1 cellular context compared by ENCODE assay signal in the genomic region with DNA sequence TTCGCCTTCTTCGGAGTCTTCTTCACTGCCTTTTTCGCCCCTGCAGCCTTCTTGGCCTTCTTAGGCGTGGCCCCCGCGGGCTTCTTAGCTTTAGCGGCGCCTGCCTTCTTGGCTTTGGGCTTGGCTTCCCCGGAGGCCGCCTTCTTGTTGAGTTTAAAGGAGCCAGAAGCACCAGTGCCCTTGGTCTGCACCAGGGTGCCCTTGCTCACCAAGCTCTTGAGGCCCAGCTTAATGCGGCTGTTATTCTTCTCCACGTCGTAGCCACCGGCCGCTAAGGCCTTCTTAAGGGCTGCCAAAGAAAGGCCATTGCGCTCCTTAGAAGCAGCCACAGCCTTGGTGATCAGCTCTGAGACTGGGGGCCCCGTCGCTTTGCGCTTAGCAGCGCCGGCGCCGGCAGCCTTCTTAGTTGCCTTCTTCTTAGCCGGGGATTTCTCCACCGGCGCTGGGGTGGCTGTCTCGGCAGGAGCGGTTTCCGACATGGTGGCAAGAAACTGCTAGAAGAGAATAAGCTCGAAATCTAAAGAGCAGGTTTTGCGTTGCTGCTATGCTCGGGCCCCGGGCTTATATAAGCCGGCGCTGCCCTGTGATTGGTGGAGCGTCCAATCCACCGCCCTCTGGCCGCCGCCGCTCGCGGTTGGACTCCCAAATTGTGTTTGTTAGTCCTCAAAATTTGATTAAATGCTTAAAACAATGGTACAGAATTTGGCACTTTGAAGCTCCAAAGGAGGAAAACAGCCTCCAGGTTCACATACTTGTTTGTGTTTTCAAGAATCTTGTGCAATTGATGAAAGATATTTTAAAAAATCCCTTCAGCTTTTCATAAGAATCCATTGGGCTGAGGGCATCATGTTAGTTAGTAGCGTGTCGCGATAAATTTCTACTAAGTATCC.
TF ChIP-seq lines count a peak whose summit lies in the region.

No MANE protein-coding gene starts in this region.

TF ChIP-seq in HepG2, 621 proteins besides CTCF, POLR2A, EP300 and RAD21 (continued from another document and continues in another):
- TF ChIP-seq TEF (CRISPR knock-in tag; IDR thresholded peaks at IDR 0.05) (peak; percentile 89; the same call in 1 of the 2 replicates), HDAC2 (CRISPR knock-in tag; IDR thresholded peaks at IDR 0.05) (no peak), ZNF430 (CRISPR knock-in tag; IDR thresholded peaks at IDR 0.05) (no peak), ZNF607 (CRISPR knock-in tag; IDR thresholded peaks at IDR 0.05; ENCODE audit: borderline replicate concordance) (0 out of 2 replicates have a peak, but pooled peaks have one; percentile 19), TARDBP (CRISPR knock-in tag; IDR thresholded peaks at IDR 0.05) (0 out of 2 replicates have a peak, but pooled peaks have one; percentile 27), ZNF564 (CRISPR knock-in tag; IDR thresholded peaks at IDR 0.05) (no peak), ZNF180 (CRISPR knock-in tag; IDR thresholded peaks at IDR 0.05; ENCODE audit: borderline replicate concordance, low read depth) (0 out of 2 replicates have a peak, but pooled peaks have one; percentile 25), ZNF329 (CRISPR knock-in tag; IDR thresholded peaks at IDR 0.05; ENCODE audit: low read depth) (no peak), TAF1 (CRISPR knock-in tag; IDR thresholded peaks at IDR 0.05) (peak; percentile 44; the same call in 1 of the 2 replicates), KMT2A (CRISPR knock-in tag; IDR thresholded peaks at IDR 0.05) (0 out of 2 replicates have a peak, but pooled peaks have one; percentile 57), ZNF563 (CRISPR knock-in tag; IDR thresholded peaks at IDR 0.05) (0 out of 2 replicates have a peak, but pooled peaks have one; percentile 59), MEIS2 (CRISPR knock-in tag; IDR thresholded peaks at IDR 0.05) (0 out of 2 replicates have a peak, but pooled peaks have one; percentile 47), ZNF382 (CRISPR knock-in tag; IDR thresholded peaks at IDR 0.05; ENCODE audit: borderline replicate concordance) (no peak), RBFOX2 (IDR thresholded peaks at IDR 0.05; ENCODE audit: low read depth, low read length) (peak; percentile 74), POGZ (CRISPR knock-in tag; IDR thresholded peaks at IDR 0.05) (no peak), RORA (CRISPR knock-in tag; IDR thresholded peaks at IDR 0.05) (0 out of 2 replicates have a peak, but pooled peaks have one; percentile 45), MAX (IDR thresholded peaks at IDR 0.05) (0 out of 2 replicates have a peak, but pooled peaks have one; percentile 34), REPIN1 (CRISPR knock-in tag; IDR thresholded peaks at IDR 0.05; ENCODE audit: borderline replicate concordance, low read depth) (0 out of 2 replicates have a peak, but pooled peaks have one; percentile 22), PHF21A (CRISPR knock-in tag; IDR thresholded peaks at IDR 0.05) (peak; percentile 53; the same call in 1 of the 2 replicates), EEA1 (CRISPR knock-in tag; IDR thresholded peaks at IDR 0.05; ENCODE audit: borderline replicate concordance) (peak; percentile 52; the same call in 1 of the 2 replicates)
- TF ChIP-seq, protein P1, sequence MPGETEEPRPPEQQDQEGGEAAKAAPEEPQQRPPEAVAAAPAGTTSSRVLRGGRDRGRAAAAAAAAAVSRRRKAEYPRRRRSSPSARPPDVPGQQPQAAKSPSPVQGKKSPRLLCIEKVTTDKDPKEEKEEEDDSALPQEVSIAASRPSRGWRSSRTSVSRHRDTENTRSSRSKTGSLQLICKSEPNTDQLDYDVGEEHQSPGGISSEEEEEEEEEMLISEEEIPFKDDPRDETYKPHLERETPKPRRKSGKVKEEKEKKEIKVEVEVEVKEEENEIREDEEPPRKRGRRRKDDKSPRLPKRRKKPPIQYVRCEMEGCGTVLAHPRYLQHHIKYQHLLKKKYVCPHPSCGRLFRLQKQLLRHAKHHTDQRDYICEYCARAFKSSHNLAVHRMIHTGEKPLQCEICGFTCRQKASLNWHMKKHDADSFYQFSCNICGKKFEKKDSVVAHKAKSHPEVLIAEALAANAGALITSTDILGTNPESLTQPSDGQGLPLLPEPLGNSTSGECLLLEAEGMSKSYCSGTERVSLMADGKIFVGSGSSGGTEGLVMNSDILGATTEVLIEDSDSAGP (CRISPR knock-in tag; IDR thresholded peaks at IDR 0.05; ENCODE audit: borderline replicate concordance): peak; percentile 54; the same call in 1 of the 2 replicates
- TF ChIP-seq, protein P2, sequence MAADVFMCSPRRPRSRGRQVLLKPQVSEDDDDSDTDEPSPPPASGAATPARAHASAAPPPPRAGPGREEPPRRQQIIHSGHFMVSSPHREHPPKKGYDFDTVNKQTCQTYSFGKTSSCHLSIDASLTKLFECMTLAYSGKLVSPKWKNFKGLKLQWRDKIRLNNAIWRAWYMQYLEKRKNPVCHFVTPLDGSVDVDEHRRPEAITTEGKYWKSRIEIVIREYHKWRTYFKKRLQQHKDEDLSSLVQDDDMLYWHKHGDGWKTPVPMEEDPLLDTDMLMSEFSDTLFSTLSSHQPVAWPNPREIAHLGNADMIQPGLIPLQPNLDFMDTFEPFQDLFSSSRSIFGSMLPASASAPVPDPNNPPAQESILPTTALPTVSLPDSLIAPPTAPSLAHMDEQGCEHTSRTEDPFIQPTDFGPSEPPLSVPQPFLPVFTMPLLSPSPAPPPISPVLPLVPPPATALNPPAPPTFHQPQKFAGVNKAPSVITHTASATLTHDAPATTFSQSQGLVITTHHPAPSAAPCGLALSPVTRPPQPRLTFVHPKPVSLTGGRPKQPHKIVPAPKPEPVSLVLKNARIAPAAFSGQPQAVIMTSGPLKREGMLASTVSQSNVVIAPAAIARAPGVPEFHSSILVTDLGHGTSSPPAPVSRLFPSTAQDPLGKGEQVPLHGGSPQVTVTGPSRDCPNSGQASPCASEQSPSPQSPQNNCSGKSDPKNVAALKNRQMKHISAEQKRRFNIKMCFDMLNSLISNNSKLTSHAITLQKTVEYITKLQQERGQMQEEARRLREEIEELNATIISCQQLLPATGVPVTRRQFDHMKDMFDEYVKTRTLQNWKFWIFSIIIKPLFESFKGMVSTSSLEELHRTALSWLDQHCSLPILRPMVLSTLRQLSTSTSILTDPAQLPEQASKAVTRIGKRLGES (CRISPR knock-in tag; IDR thresholded peaks at IDR 0.05; ENCODE audit: borderline replicate concordance): 0 out of 2 replicates have a peak, but pooled peaks have one; percentile 40
- TF ChIP-seq, protein P3, sequence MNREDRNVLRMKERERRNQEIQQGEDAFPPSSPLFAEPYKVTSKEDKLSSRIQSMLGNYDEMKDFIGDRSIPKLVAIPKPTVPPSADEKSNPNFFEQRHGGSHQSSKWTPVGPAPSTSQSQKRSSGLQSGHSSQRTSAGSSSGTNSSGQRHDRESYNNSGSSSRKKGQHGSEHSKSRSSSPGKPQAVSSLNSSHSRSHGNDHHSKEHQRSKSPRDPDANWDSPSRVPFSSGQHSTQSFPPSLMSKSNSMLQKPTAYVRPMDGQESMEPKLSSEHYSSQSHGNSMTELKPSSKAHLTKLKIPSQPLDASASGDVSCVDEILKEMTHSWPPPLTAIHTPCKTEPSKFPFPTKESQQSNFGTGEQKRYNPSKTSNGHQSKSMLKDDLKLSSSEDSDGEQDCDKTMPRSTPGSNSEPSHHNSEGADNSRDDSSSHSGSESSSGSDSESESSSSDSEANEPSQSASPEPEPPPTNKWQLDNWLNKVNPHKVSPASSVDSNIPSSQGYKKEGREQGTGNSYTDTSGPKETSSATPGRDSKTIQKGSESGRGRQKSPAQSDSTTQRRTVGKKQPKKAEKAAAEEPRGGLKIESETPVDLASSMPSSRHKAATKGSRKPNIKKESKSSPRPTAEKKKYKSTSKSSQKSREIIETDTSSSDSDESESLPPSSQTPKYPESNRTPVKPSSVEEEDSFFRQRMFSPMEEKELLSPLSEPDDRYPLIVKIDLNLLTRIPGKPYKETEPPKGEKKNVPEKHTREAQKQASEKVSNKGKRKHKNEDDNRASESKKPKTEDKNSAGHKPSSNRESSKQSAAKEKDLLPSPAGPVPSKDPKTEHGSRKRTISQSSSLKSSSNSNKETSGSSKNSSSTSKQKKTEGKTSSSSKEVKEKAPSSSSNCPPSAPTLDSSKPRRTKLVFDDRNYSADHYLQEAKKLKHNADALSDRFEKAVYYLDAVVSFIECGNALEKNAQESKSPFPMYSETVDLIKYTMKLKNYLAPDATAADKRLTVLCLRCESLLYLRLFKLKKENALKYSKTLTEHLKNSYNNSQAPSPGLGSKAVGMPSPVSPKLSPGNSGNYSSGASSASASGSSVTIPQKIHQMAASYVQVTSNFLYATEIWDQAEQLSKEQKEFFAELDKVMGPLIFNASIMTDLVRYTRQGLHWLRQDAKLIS (CRISPR knock-in tag; IDR thresholded peaks at IDR 0.05): peak; percentile 89; the same call in 1 of the 2 replicates
- TF ChIP-seq, protein P4, sequence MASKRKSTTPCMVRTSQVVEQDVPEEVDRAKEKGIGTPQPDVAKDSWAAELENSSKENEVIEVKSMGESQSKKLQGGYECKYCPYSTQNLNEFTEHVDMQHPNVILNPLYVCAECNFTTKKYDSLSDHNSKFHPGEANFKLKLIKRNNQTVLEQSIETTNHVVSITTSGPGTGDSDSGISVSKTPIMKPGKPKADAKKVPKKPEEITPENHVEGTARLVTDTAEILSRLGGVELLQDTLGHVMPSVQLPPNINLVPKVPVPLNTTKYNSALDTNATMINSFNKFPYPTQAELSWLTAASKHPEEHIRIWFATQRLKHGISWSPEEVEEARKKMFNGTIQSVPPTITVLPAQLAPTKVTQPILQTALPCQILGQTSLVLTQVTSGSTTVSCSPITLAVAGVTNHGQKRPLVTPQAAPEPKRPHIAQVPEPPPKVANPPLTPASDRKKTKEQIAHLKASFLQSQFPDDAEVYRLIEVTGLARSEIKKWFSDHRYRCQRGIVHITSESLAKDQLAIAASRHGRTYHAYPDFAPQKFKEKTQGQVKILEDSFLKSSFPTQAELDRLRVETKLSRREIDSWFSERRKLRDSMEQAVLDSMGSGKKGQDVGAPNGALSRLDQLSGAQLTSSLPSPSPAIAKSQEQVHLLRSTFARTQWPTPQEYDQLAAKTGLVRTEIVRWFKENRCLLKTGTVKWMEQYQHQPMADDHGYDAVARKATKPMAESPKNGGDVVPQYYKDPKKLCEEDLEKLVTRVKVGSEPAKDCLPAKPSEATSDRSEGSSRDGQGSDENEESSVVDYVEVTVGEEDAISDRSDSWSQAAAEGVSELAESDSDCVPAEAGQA (IDR thresholded peaks at IDR 0.05; ENCODE audit: low read depth): peak; percentile 49; the same call in 1 of the 2 replicates
- TF ChIP-seq, protein P4 (CRISPR knock-in tag; IDR thresholded peaks at IDR 0.05; ENCODE audit: borderline replicate concordance): peak; percentile 33; the same call in 1 of the 2 replicates
- TF ChIP-seq, protein P5, sequence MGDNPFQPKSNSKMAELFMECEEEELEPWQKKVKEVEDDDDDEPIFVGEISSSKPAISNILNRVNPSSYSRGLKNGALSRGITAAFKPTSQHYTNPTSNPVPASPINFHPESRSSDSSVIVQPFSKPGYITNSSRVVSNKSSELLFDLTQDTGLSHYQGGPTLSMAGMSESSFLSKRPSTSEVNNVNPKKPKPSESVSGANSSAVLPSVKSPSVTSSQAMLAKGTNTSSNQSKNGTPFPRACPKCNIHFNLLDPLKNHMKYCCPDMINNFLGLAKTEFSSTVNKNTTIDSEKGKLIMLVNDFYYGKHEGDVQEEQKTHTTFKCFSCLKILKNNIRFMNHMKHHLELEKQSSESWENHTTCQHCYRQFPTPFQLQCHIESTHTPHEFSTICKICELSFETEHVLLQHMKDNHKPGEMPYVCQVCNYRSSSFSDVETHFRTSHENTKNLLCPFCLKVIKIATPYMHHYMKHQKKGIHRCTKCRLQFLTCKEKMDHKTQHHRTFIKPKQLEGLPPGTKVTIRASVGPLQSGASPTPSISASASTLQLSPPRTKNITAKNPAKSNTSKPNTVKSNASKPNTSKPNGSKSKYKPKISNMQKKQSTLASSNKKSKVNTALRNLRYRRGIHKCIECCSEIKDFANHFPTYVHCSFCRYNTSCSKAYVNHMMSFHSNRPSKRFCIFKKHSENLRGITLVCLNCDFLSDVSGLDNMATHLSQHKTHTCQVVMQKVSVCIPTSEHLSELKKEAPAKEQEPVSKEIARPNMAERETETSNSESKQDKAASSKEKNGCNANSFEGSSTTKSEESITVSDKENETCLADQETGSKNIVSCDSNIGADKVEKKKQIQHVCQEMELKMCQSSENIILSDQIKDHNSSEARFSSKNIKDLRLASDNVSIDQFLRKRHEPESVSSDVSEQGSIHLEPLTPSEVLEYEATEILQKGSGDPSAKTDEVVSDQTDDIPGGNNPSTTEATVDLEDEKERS (CRISPR knock-in tag; IDR thresholded peaks at IDR 0.05): 0 out of 2 replicates have a peak, but pooled peaks have one; percentile 23
- TF ChIP-seq, protein P6, sequence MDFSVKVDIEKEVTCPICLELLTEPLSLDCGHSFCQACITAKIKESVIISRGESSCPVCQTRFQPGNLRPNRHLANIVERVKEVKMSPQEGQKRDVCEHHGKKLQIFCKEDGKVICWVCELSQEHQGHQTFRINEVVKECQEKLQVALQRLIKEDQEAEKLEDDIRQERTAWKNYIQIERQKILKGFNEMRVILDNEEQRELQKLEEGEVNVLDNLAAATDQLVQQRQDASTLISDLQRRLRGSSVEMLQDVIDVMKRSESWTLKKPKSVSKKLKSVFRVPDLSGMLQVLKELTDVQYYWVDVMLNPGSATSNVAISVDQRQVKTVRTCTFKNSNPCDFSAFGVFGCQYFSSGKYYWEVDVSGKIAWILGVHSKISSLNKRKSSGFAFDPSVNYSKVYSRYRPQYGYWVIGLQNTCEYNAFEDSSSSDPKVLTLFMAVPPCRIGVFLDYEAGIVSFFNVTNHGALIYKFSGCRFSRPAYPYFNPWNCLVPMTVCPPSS (IDR thresholded peaks at IDR 0.05): no peak
- TF ChIP-seq, protein P7, sequence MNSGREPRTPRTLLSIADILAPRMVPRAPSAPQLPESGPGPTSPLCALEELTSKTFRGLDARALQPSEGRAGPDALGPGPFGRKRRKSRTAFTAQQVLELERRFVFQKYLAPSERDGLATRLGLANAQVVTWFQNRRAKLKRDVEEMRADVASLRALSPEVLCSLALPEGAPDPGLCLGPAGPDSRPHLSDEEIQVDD (CRISPR knock-in tag; IDR thresholded peaks at IDR 0.05; ENCODE audit: borderline replicate concordance): no peak
